Comparison of ENCODE assay signal across 8 cellular contexts in genomic region chr5:134371834-134372340, GRCh38.
DNase-seq lines count a peak whose midpoint lies in the region; ATAC-seq lines count a peak whose summit lies in the region.

No MANE protein-coding gene starts in this region.

- H3K27me3 ChIP-seq in muscle layer of colon (ENCODE audit: control insufficient read depth in 1 of 2, insufficient read depth in 2 of 2, low read length in 2 of 2) (no peaks in the 10 kb centered on the region), stomach smooth muscle (ENCODE audit: control insufficient read depth in 1 of 2, insufficient read depth in 2 of 2, low read length in 2 of 2) (no peaks in the 10 kb centered on the region)

- H3K4me1 ChIP-seq in muscle layer of colon (ENCODE audit: insufficient read depth, low read length) (peaks cover 22% of the 10 kb centered on the region), stomach smooth muscle (ENCODE audit: control insufficient read depth, insufficient read depth, low read length) (peaks cover 18% of the 10 kb centered on the region)

- ATAC-seq in GM21360 (IDR thresholded peaks at IDR 0.05; ENCODE audit: unreplicated experiment) (peak; percentile 4), HG03520 (IDR thresholded peaks at IDR 0.05; ENCODE audit: unreplicated experiment) (no peak)

- DNase-seq in AG08395 (ENCODE audit: low spot score) (peak; percentile 38), NOMO-1 treated with dmso at 0.1 percent for 144 hours (lab: John Stamatoyannopoulos, UW; ENCODE audit: unreplicated experiment) (peak; percentile 24), activated T-helper 1 cell treated with Interleukin-2 at 50 U/mL for 16 hours (ENCODE audit: low read depth) (peak; percentile 8), fibroblast of gingiva (ENCODE audit: low read depth) (peak; percentile 57)

- H3K36me3 ChIP-seq in muscle layer of colon (ENCODE audit: insufficient read depth, low read length) (peaks cover 9% of the 10 kb centered on the region), stomach smooth muscle (ENCODE audit: control insufficient read depth in 2 of 2, insufficient read depth in 2 of 2, low read length in 2 of 2) (peaks cover 4 to 7% of the 10 kb centered on the region in 2 donors)

- H3K9me3 ChIP-seq in muscle layer of colon (ENCODE audit: low read length), result no peaks in the 10 kb centered on the region
- no peaks in the 10 kb centered on the region for H3K9me3 ChIP-seq in stomach smooth muscle (ENCODE audit: control insufficient read depth in 2 of 2, low read length in 2 of 2)

- H3K9ac ChIP-seq in muscle layer of colon (ENCODE audit: low read length) (peak overlapping the region; percentile 88), stomach smooth muscle (ENCODE audit: low read length in 2 of 2) (peak overlapping the region; percentile 99 to 100)

- peak overlapping the region; percentile 98 for H3K27ac ChIP-seq in muscle layer of colon (ENCODE audit: low read depth, low read length)
- peak overlapping the region; percentile 97 for H3K27ac ChIP-seq in stomach smooth muscle (ENCODE audit: low read length)

- peak overlapping the region; percentile 89 to 98 for H3K4me3 ChIP-seq in muscle layer of colon (ENCODE audit: low read depth in 1 of 2, low read length in 2 of 2)
- H3K4me3 ChIP-seq in stomach smooth muscle (ENCODE audit: low read length in 2 of 2), result peak overlapping the region; percentile 94 to 97
